Comparison of ENCODE assay signal across 1 cellular context in genomic region chr2:201057089-201057499, GRCh38.
TF ChIP-seq lines count a peak whose summit lies in the region.

No MANE protein-coding gene starts in this region.

TF ChIP-seq in HepG2, 621 proteins besides CTCF, POLR2A, EP300 and RAD21:
- TF ChIP-seq ZNF350 (CRISPR knock-in tag; IDR thresholded peaks at IDR 0.05; ENCODE audit: borderline replicate concordance, low read depth) (no peak), ARID4A (CRISPR knock-in tag; IDR thresholded peaks at IDR 0.05; ENCODE audit: borderline replicate concordance) (peak; percentile 4; the same call in 1 of the 2 replicates), ZNF44 (CRISPR knock-in tag; IDR thresholded peaks at IDR 0.05) (no peak), SSRP1 (CRISPR knock-in tag; IDR thresholded peaks at IDR 0.05) (no peak), ZNF292 (CRISPR knock-in tag; IDR thresholded peaks at IDR 0.05; ENCODE audit: borderline replicate concordance, low read depth) (no peak)
